Comparison of ENCODE assay signal across 17 cellular contexts in genomic region chr4:182699825-182700224, GRCh38.
DNase-seq lines count a peak whose midpoint lies in the region; ATAC-seq and TF ChIP-seq lines count a peak whose summit lies in the region.
"Had no signal": no experiment of that assay in that cellular context is flagged by ENCODE, and none has a peak within 500 bp of the region (broad histone marks: within the 10 kb centered on the region; RNA-seq: fewer than 3 reads in every experiment).

No MANE protein-coding gene starts in this region.

- CTCF ChIA-PET in IMR-90 (lab: Yijun Ruan, JAX), result interaction anchor here (1.6 kb wide), 1 partner anchor 15 kb away, joined by 4 read pairs; no protein-coding TSS in a partner anchor

- no peak for TF ChIP-seq RAD21 in IMR-90 (IDR thresholded peaks at IDR 0.05; ENCODE audit: low read length)

- H3K36me3 ChIP-seq in IMR-90 (ENCODE audit: control insufficient read depth, insufficient read depth, low read length), result no peaks in the 10 kb centered on the region
- H3K36me3 ChIP-seq in psoas muscle (ENCODE audit: insufficient read depth in 1 of 2, low read depth in 1 of 2), result no peaks in the 10 kb centered on the region
- H3K36me3 ChIP-seq: HAP-1 had no signal

- peak overlapping the region; percentile 34; the same call in 1 of the 2 replicates for H3K4me2 ChIP-seq in IMR-90 (ENCODE audit: low read depth, low read length)
- H3K4me2 ChIP-seq: BLaER1 treated with 17β-estradiol and CSF1 and Interleukin-3, amounts not matched to agents 10 nM and 100 nM had no signal

- POLR2A ChIA-PET in IMR-90 (lab: Charles Lee; ENCODE audit: unreplicated experiment), result no interaction called here

- H3K27me3 ChIP-seq in IMR-90 (ENCODE audit: control insufficient read depth, insufficient read depth, low read length) (no peaks in the 10 kb centered on the region), psoas muscle (ENCODE audit: insufficient read depth in 3 of 3, low read length in 2 of 3) (no peaks in the 10 kb centered on the region)
- H3K27me3 ChIP-seq: BLaER1 treated with 17β-estradiol and CSF1 and Interleukin-3, amounts not matched to agents 10 nM and 100 nM had no signal

- H3K4me1 ChIP-seq in IMR-90 (ENCODE audit: control insufficient read depth, insufficient read depth, low read length) (no peaks in the 10 kb centered on the region), psoas muscle (no peaks in the 10 kb centered on the region)
- H3K4me1 ChIP-seq: BLaER1 treated with 17β-estradiol and CSF1 and Interleukin-3, amounts not matched to agents 10 nM and 100 nM; HAP-1 had no signal

- H4K8ac ChIP-seq in IMR-90 (ENCODE audit: low read depth in 2 of 2, low read length in 2 of 2), result no peak overlapping the region

- H3K9ac ChIP-seq in IMR-90 (ENCODE audit: low read depth, low read length), result no peak overlapping the region
- H3K9ac ChIP-seq: BLaER1 treated with 17β-estradiol and CSF1 and Interleukin-3, amounts not matched to agents 10 nM and 100 nM; GM23248 had no signal

- H2BK15ac ChIP-seq in IMR-90 (ENCODE audit: low read depth, low read length), result no peak overlapping the region

- no peak overlapping the region for H4K5ac ChIP-seq in IMR-90 (ENCODE audit: low read depth, low read length)

- H3K18ac ChIP-seq in IMR-90 (ENCODE audit: low read depth, low read length), result no peak overlapping the region

- no peak overlapping the region for H3K14ac ChIP-seq in IMR-90 (replicated peaks; ENCODE audit: low read depth, low read length)

- ATAC-seq in IMR-90 (ENCODE audit: low read depth) (no peak), psoas muscle (no peak), GM21360 (IDR thresholded peaks at IDR 0.05; ENCODE audit: unreplicated experiment) (no peak), HG02642 (IDR thresholded peaks at IDR 0.05; ENCODE audit: poor library complexity, unreplicated experiment) (no peak)
- ATAC-seq: CD8-positive, alpha-beta T cell; GM12878 had no signal

- WGBS in IMR-90 (ENCODE audit: extremely low coverage in 2 of 2, insufficient read length in 1 of 2), 2 experiments, result no CpG with 5 or more reads among the region's 3 CpGs
- 59 to 63% (median 62%) methylated on average over 3 of the region's 3 CpGs for WGBS in psoas muscle, 3 donors

- no peak overlapping the region for H4K91ac ChIP-seq in IMR-90 (ENCODE audit: insufficient read depth, low read depth, low read length)

- peak; percentile 18 for DNase-seq in AG10803 (ENCODE audit: low read depth)
- DNase-seq in IMR-90, result peak; percentile 45
- DNase-seq in choroid plexus epithelial cell (ENCODE audit: low read depth), result peak; percentile 23
- DNase-seq in fibroblast of peridontal ligament (ENCODE audit: extremely low read depth), result peak; percentile 58
- no peak for DNase-seq in NCI-H1417 (lab: John Stamatoyannopoulos, UW)
- DNase-seq in psoas muscle, result no peak
- DNase-seq: 8988T; Calu3; CD8-positive, alpha-beta T cell; DMS79 treated with DMSO at 0.1 percent for 48 hours; GF-D8; GM23248 had no signal

- H2AFZ ChIP-seq in IMR-90 (replicated peaks; ENCODE audit: low read length, poor library complexity), result no peak overlapping the region
- H2AFZ ChIP-seq: GM23248 had no signal

- no peak overlapping the region for H3K56ac ChIP-seq in IMR-90 (ENCODE audit: extremely low read depth, insufficient read depth, low read length)

- no peak for TF ChIP-seq POLR2A in IMR-90 (IDR thresholded peaks at IDR 0.05; ENCODE audit: low read depth, low read length)

- no peak overlapping the region for H2BK5ac ChIP-seq in IMR-90 (ENCODE audit: low read depth, low read length, poor library complexity, severe bottlenecking)

- H2AK9ac ChIP-seq in IMR-90 (replicated peaks; ENCODE audit: low read depth, low read length, poor library complexity), result no peak overlapping the region

- dilution Hi-C loops in IMR-90 (cut with HindIII; ENCODE audit: low sequenced_read_pairs, unreplicated experiment), result no loop called here

- in situ Hi-C loops in IMR-90 (cut with MboI; ENCODE audit: low sequenced_read_pairs), result no loop called here

- BruUV-seq in IMR-90 (replicated peaks; lab: Mats Ljungman, UMichigan), result no TSS peak

- intact Hi-C loops in IMR-90 (cut with micrococcal nuclease), result no loop called here
- intact Hi-C loops in psoas muscle (cut with DNase I), result no loop called here

- no peak overlapping the region for H3K27ac ChIP-seq in IMR-90 (ENCODE audit: insufficient read depth, low read length)
- H3K27ac ChIP-seq in psoas muscle, result no peak overlapping the region
- H3K27ac ChIP-seq: BLaER1 treated with 17β-estradiol and CSF1 and Interleukin-3, amounts not matched to agents 10 nM and 100 nM; GM23248 had no signal

- H3K9me3 ChIP-seq in IMR-90 (ENCODE audit: control insufficient read depth, insufficient read depth, low read length) (no peaks in the 10 kb centered on the region), psoas muscle (no peaks in the 10 kb centered on the region)
- H3K9me3 ChIP-seq: BLaER1 treated with 17β-estradiol and CSF1 and Interleukin-3, amounts not matched to agents 10 nM and 100 nM; HAP-1 had no signal

- H3K9me1 ChIP-seq in IMR-90 (ENCODE audit: insufficient read depth, low read length), result peaks cover 2% of the 10 kb centered on the region; the same call in 1 of the 2 replicates

- no peak overlapping the region for H2BK20ac ChIP-seq in IMR-90 (ENCODE audit: low read depth, low read length)

- H3K4ac ChIP-seq in IMR-90 (ENCODE audit: low read depth, low read length), result no peak overlapping the region

- no peak overlapping the region for H3K23ac ChIP-seq in IMR-90 (ENCODE audit: low read depth, low read length)

- H3K4me3 ChIP-seq in AG10803 (ENCODE audit: low read length), result no peak overlapping the region
- H3K4me3 ChIP-seq in IMR-90 (ENCODE audit: insufficient read depth, low read depth, low read length), result no peak overlapping the region
- H3K4me3 ChIP-seq in choroid plexus epithelial cell (ENCODE audit: low read depth, low read length), result no peak overlapping the region
- H3K4me3 ChIP-seq in psoas muscle, result no peak overlapping the region
- H3K4me3 ChIP-seq: BLaER1 treated with 17β-estradiol and CSF1 and Interleukin-3, amounts not matched to agents 10 nM and 100 nM; GM12878; GM23248; HAP-1 had no signal

- TF ChIP-seq CTCF in AG10803 (conservative IDR thresholded peaks at IDR 0.05; ENCODE audit: low read length) (no peak), IMR-90 (conservative IDR thresholded peaks at IDR 0.05; ENCODE audit: low read depth, low read length) (no peak), choroid plexus epithelial cell (conservative IDR thresholded peaks at IDR 0.05; ENCODE audit: low read depth, low read length) (no peak), psoas muscle (IDR thresholded peaks at IDR 0.05) (no peak)

- H2AK5ac ChIP-seq in IMR-90 (ENCODE audit: low read depth, low read length), result no peak overlapping the region

- no peaks in the 10 kb centered on the region for H4K20me1 ChIP-seq in IMR-90 (ENCODE audit: insufficient read depth, low read length)
- H4K20me1 ChIP-seq: BLaER1 treated with 17β-estradiol and CSF1 and Interleukin-3, amounts not matched to agents 10 nM and 100 nM had no signal

- H2BK120ac ChIP-seq in IMR-90 (ENCODE audit: low read depth, low read length), result no peak overlapping the region

- H3K79me1 ChIP-seq in IMR-90 (ENCODE audit: low read depth in 1 of 2, low read length in 2 of 2), result no peaks in the 10 kb centered on the region

TF ChIP-seq in IMR-90, 13 proteins besides CTCF, POLR2A, EP300 and RAD21:
- TF ChIP-seq USF2 (IDR thresholded peaks at IDR 0.05; ENCODE audit: low read depth, low read length), result no peak
- peak; percentile 85 for TF ChIP-seq CEBPB (IDR thresholded peaks at IDR 0.05; ENCODE audit: low read depth, low read length)

Comparison
In these comparisons a context has a peak if more than half of its experiments do, and no peak if none do; other contexts are left out.
1. DNase-seq: peak in AG10803 (single experiment), IMR-90 (single experiment), choroid plexus epithelial cell (single experiment) and fibroblast of peridontal ligament (single experiment); none in NCI-H1417 (0 of 3) and psoas muscle (0 of 2).